Comparison of ENCODE assay signal across 30 cellular contexts in genomic region chr17:9671559-9671958, GRCh38. TPM values are rescaled to one million over a fixed set of nuclear protein-coding genes. Genes with fewer than 3 reads are reported as not detected.
"Had no signal": no experiment of that assay in that cellular context is flagged by ENCODE, and none has a peak within 500 bp of the region (broad histone marks: within the 10 kb centered on the region; RNA-seq: fewer than 3 reads in every experiment).

No MANE protein-coding gene starts in this region.

- H3K36me3 ChIP-seq: brain microvascular endothelial cell, cardiac muscle cell, MG63 had no signal

- H3K4me2 ChIP-seq: KMS-11 had no signal

- H3K9ac ChIP-seq: KMS-11 had no signal

- H3K27ac Mint-ChIP-seq: activated CD4-positive, alpha-beta memory T cell treated with anti-CD3 and anti-CD28 coated beads, Interleukin-2, amount 10 ng/mL, durations not matched to agents 7 days and 5 days; activated CD4-positive, alpha-beta T cell treated with anti-CD3 and anti-CD28 coated beads for 36 hours; activated naive CD4-positive, alpha-beta T cell treated with anti-CD3 and anti-CD28 coated beads, Interleukin-2, amount 10 ng/mL, durations not matched to agents 7 days and 5 days; activated naive CD8-positive, alpha-beta T cell treated with anti-CD3 and anti-CD28 coated beads for 36 hours; activated T-helper 17 cell treated with anti-CD3 and anti-CD28 coated beads, Interleukin-2, amount 50 U/mL, for 72 hours; T-cell had no signal

- H3K9me3 Mint-ChIP-seq: activated CD4-positive, alpha-beta memory T cell treated with anti-CD3 and anti-CD28 coated beads, Interleukin-2, amount 10 ng/mL, durations not matched to agents 7 days and 5 days; activated naive CD4-positive, alpha-beta T cell treated with anti-CD3 and anti-CD28 coated beads, Interleukin-2, amount 10 ng/mL, durations not matched to agents 7 days and 5 days; activated naive CD8-positive, alpha-beta T cell treated with anti-CD3 and anti-CD28 coated beads for 36 hours; activated T-helper 17 cell treated with anti-CD3 and anti-CD28 coated beads, Interleukin-2, amount 50 U/mL, for 72 hours; T-cell had no signal

- H3K27me3 ChIP-seq: brain microvascular endothelial cell, cardiac muscle cell, MG63 had no signal

- DNase-seq: activated CD4-positive, alpha-beta memory T cell treated with anti-CD3 and anti-CD28 coated beads, Interleukin-2, amount 10 ng/mL, durations not matched to agents 7 days and 5 days; activated CD4-positive, alpha-beta T cell treated with anti-CD3 and anti-CD28 coated beads for 36 hours; activated CD4-positive, alpha-beta T cell treated with anti-CD3 and anti-CD28 coated beads, Interleukin-2, amount 50 U/mL, for 1 hour; activated gamma-delta T cell; activated naive CD4-positive, alpha-beta T cell treated with anti-CD3 and anti-CD28 coated beads, Interleukin-2, amount 10 ng/mL, durations not matched to agents 7 days and 5 days; activated naive CD8-positive, alpha-beta T cell treated with anti-CD3 and anti-CD28 coated beads for 36 hours; activated T-cell treated with anti-CD3 and anti-CD28 coated beads for 4 hours; activated T-cell treated with anti-CD3 and anti-CD28 coated beads, Interleukin-2, amount 50 U/mL, for 48 hours; brain microvascular endothelial cell; MG63; NCI-H1105; NCI-H146; NCI-H187 treated with DMSO at 0.1 percent for 48 hours; NCI-H2081 treated with DMSO at 0.1 percent for 48 hours; NCI-H446; NCI-H524; NCI-H774; NK-92 treated with Interleukin-12 subunit alpha and Interleukin-12 subunit beta, amount 100 ng/mL, for 24 hours; OCI-M1; RPMI8226; T-cell; T-helper 2 cell; T1000 had no signal

- H3K4me3 ChIP-seq: cardiac muscle cell, MG63, SK-N-MC had no signal

- H3K36me3 Mint-ChIP-seq: activated naive CD4-positive, alpha-beta T cell treated with anti-CD3 and anti-CD28 coated beads, Interleukin-2, amount 10 ng/mL, durations not matched to agents 7 days and 5 days; activated naive CD8-positive, alpha-beta T cell treated with anti-CD3 and anti-CD28 coated beads for 36 hours; T-cell had no signal

- H3K4me1 Mint-ChIP-seq: activated naive CD8-positive, alpha-beta T cell treated with anti-CD3 and anti-CD28 coated beads for 36 hours had no signal

- H3K27ac ChIP-seq: brain microvascular endothelial cell, cardiac muscle cell, KMS-11, SK-N-MC, VCaP had no signal

- ATAC-seq: activated CD4-positive, alpha-beta T cell treated with anti-CD3 and anti-CD28 coated beads for 36 hours; activated T-helper 17 cell treated with anti-CD3 and anti-CD28 coated beads, Interleukin-2, amount 50 U/mL, for 72 hours; Panc1; Right ventricle myocardium inferior; T-cell had no signal

- H3K4me3 Mint-ChIP-seq: activated CD4-positive, alpha-beta memory T cell treated with anti-CD3 and anti-CD28 coated beads, Interleukin-2, amount 10 ng/mL, durations not matched to agents 7 days and 5 days; activated CD4-positive, alpha-beta T cell treated with anti-CD3 and anti-CD28 coated beads for 36 hours; activated naive CD4-positive, alpha-beta T cell treated with anti-CD3 and anti-CD28 coated beads, Interleukin-2, amount 10 ng/mL, durations not matched to agents 7 days and 5 days; activated naive CD8-positive, alpha-beta T cell treated with anti-CD3 and anti-CD28 coated beads for 36 hours; activated T-helper 17 cell treated with anti-CD3 and anti-CD28 coated beads, Interleukin-2, amount 50 U/mL, for 72 hours; T-cell had no signal

RNA-seq across cellular contexts. Expression of gene USP43, which starts 26.2 kb away (rescaled TPM):
- total RNA-seq: Right ventricle myocardium inferior had no signal
